Comparison of ENCODE assay signal across 9 cellular contexts in genomic region chr16:8622315-8622656, GRCh38. TPM values are rescaled to one million over a fixed set of nuclear protein-coding genes. Genes with fewer than 3 reads are reported as not detected.
A peak's percentile ranks its signal among the peaks of the same experiment; 100 is the strongest.
DNase-seq lines count a peak whose midpoint lies in the region; ATAC-seq and TF ChIP-seq lines count a peak whose summit lies in the region.
"Had no signal": no experiment of that assay in that cellular context is flagged by ENCODE, and none has a peak within 500 bp of the region (broad histone marks: within the 10 kb centered on the region; RNA-seq: fewer than 3 reads in every experiment).

No MANE protein-coding gene starts in this region.

- no peaks in the 10 kb centered on the region for H3K9me3 ChIP-seq in HUES48 (ENCODE audit: control insufficient read depth, insufficient read depth, low read length)
- H3K9me3 ChIP-seq in breast epithelium: no peaks in the 10 kb centered on the region
- no peaks in the 10 kb centered on the region for H3K9me3 ChIP-seq in mononuclear cell (ENCODE audit: low read depth, low read length)

- H3K4me1 ChIP-seq in HUES48 (ENCODE audit: control insufficient read depth, insufficient read depth, low read length) (0 out of 2 replicates have a peak, but pooled peaks cover 5% of the 10 kb centered on the region), breast epithelium (no peaks in the 10 kb centered on the region), mononuclear cell (ENCODE audit: insufficient read depth, low read length) (peaks cover 18% of the 10 kb centered on the region)

- no peak for DNase-seq in breast epithelium (ENCODE audit: low spot score in 2 of 2)
- no peak for DNase-seq in omental fat pad (ENCODE audit: low spot score)
- DNase-seq in NCI-H345 (lab: John Stamatoyannopoulos, UW): no peak
- DNase-seq in NCI-H748 treated with DMSO at 0.1 percent for 48 hours (lab: John Stamatoyannopoulos, UW): no peak
- no peak for DNase-seq in C1 segment of cervical spinal cord (lab: John Stamatoyannopoulos, UW)

- TF ChIP-seq CTCF in breast epithelium (IDR thresholded peaks at IDR 0.05): no peak
- TF ChIP-seq CTCF in omental fat pad (IDR thresholded peaks at IDR 0.05): no peak

- H3K27ac ChIP-seq in HUES48 (ENCODE audit: low read depth, low read length): peak overlapping the region; percentile 82
- H3K27ac ChIP-seq in breast epithelium: peak overlapping the region in 1 of 2 donors; percentile 89

- H3K36me3 ChIP-seq in HUES48 (ENCODE audit: control insufficient read depth, insufficient read depth, low read length) (peaks cover 34% of the 10 kb centered on the region), breast epithelium (no peaks in the 10 kb centered on the region)

- intact Hi-C loops in breast epithelium (cut with DNase I; ENCODE audit: low total_unique reads): no loop called here

- peak overlapping the region; percentile 97 for H3K9ac ChIP-seq in HUES48 (ENCODE audit: low read depth, low read length)

- H3K4me3 ChIP-seq in HUES48 (ENCODE audit: low read depth, low read length): peak overlapping the region; percentile 99
- H3K4me3 ChIP-seq in breast epithelium: peak overlapping the region; percentile 97 to 98 (median 98)
- H3K4me3 ChIP-seq in mononuclear cell (ENCODE audit: low read length): peak overlapping the region; percentile 97

- TF ChIP-seq POLR2A in GM18505 (IDR thresholded peaks at IDR 0.05; ENCODE audit: borderline replicate concordance, extremely low read depth, insufficient read depth, insufficient read length): no peak
- TF ChIP-seq POLR2A in breast epithelium (IDR thresholded peaks at IDR 0.05): no peak

- H3K27me3 ChIP-seq in HUES48 (ENCODE audit: control insufficient read depth, insufficient read depth, low read length) (no peaks in the 10 kb centered on the region), breast epithelium (no peaks in the 10 kb centered on the region), mononuclear cell (ENCODE audit: insufficient read depth, low read length) (peaks cover 5% of the 10 kb centered on the region)

- peak; percentile 13 for ATAC-seq in GM18505 (IDR thresholded peaks at IDR 0.05; ENCODE audit: unreplicated experiment)
- ATAC-seq in omental fat pad (ENCODE audit: low FRiP score): no peak

RNA-seq across cellular contexts. Expression of gene METTL22, which starts 0.8 kb away (rescaled TPM):
- total RNA-seq in breast epithelium (10 to 100 TPM; 26.9 to 36.1 (median 27.4) TPM), mononuclear cell (19.6 TPM), omental fat pad (10 to 100 TPM; 16.7 to 40.0 (median 24.5) TPM)

RNA-seq across cellular contexts. Expression of gene TMEM114, which starts 32.0 kb away (rescaled TPM):
- not detected for total RNA-seq in breast epithelium
- not detected for total RNA-seq in mononuclear cell
- total RNA-seq in omental fat pad: not detected
- total RNA-seq: T-helper 1 cell treated with Interleukin-12 subunit alpha and Interleukin-12 subunit beta and Interleukin-4 antibody, amounts not matched to agents 30 ng/mL and 1 ng/mL, for 36 hours had no signal

RNA-seq across cellular contexts. Expression of gene ABAT, which starts 52.1 kb away (rescaled TPM):
- total RNA-seq in breast epithelium: 10 to 100 TPM in 1 of 3 donors, 1 to 10 TPM in 2; 7.5 to 12.6 (median 9.8) TPM
- total RNA-seq in mononuclear cell: 2.5 TPM
- 1 to 10 TPM; 5.5 to 8.4 (median 6.5) TPM for total RNA-seq in omental fat pad
